1 cellular context compared by ENCODE assay signal in the genomic region with DNA sequence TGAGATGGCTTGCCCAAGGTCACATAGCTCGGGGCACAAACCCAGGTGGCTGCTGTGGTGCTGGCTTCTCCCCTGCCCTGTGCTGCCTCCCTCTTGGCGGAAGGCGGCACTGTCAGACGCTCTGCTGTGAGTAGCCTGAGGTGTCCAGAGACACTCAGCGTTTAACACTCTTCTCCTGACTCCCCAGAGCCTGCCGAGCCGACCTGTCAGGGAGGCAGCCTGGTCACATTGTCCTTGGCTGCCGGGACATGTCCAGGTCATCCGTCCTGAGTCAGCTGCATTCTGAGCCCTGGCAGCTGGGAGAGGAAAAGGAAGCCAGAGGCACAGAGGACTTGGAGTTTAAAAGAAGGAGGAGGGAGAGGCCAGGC.
TF ChIP-seq lines count a peak whose summit lies in the region.

No MANE protein-coding gene starts in this region.

TF ChIP-seq in SK-N-SH treated with all-trans-retinoic acid at 6 μM for 48 hours, 23 proteins besides CTCF, POLR2A, EP300 and RAD21 (continued from another document):
- TF ChIP-seq, protein P1, sequence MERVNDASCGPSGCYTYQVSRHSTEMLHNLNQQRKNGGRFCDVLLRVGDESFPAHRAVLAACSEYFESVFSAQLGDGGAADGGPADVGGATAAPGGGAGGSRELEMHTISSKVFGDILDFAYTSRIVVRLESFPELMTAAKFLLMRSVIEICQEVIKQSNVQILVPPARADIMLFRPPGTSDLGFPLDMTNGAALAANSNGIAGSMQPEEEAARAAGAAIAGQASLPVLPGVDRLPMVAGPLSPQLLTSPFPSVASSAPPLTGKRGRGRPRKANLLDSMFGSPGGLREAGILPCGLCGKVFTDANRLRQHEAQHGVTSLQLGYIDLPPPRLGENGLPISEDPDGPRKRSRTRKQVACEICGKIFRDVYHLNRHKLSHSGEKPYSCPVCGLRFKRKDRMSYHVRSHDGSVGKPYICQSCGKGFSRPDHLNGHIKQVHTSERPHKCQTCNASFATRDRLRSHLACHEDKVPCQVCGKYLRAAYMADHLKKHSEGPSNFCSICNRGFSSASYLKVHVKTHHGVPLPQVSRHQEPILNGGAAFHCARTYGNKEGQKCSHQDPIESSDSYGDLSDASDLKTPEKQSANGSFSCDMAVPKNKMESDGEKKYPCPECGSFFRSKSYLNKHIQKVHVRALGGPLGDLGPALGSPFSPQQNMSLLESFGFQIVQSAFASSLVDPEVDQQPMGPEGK (CRISPR knock-in tag; IDR thresholded peaks at IDR 0.05; ENCODE audit: borderline replicate concordance), result no peak
- no peak for TF ChIP-seq ARNTL (CRISPR knock-in tag; IDR thresholded peaks at IDR 0.05; ENCODE audit: borderline replicate concordance, low read depth)
- no peak for TF ChIP-seq ZNF565 (CRISPR knock-in tag; conservative IDR thresholded peaks at IDR 0.05; ENCODE audit: low read depth)
